Comparison of ENCODE assay signal across 1 cellular context in the genomic region with DNA sequence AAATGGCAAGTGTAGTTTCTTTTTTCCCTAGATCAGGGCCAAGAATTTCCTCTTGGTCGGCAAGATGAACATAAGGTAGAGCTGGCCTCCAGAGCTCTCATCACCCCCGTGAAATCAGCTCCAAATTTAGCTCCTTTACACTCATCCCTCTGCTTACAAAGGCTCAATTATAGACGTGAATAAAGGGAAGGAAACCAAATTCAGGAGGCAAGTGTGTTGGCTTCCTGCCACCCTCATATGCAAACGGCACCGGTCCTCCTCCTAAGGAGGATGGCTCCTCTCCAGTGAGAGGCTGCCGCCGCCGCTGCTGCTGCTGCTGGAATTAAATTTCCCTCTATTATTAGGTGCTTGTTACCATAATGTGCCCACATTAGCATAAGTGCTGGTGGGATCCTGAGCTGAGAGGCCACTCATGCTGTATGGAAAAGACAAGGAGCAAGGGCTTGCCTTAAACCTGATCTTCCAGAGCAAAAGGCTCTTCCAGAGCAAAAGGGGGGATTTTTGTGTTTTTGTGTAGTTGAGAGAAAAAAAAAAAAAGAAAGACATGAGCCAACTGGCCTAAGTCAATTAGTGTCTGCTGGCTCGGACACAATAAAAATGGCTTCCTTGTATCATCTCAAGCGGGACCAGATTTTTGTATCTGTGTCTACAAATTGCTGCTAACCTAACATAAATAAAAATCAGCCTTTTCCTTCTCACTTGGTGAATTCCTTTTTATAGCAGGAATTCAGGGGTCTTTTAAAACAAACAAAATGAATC.
TF ChIP-seq lines count a peak whose summit lies in the region.

No MANE protein-coding gene starts in this region.

TF ChIP-seq in IMR-90, 13 proteins besides CTCF, POLR2A, EP300 and RAD21 (continued from another document):
- TF ChIP-seq FOS (IDR thresholded peaks at IDR 0.05; ENCODE audit: low read depth, low read length): no peak
- TF ChIP-seq RCOR1 (IDR thresholded peaks at IDR 0.05; ENCODE audit: insufficient replicate concordance, low read length): no peak
- TF ChIP-seq CHD1 (IDR thresholded peaks at IDR 0.05; ENCODE audit: low read depth, low read length): no peak
- TF ChIP-seq MAFK (IDR thresholded peaks at IDR 0.05; ENCODE audit: low read depth, low read length): no peak
- no peak for TF ChIP-seq NFE2L2 (IDR thresholded peaks at IDR 0.05; ENCODE audit: low read depth, low read length)
- TF ChIP-seq CEBPB (IDR thresholded peaks at IDR 0.05; ENCODE audit: low read depth, low read length): no peak
- TF ChIP-seq SMC3 (IDR thresholded peaks at IDR 0.05; ENCODE audit: low read depth, low read length): no peak
- TF ChIP-seq, protein P1, sequence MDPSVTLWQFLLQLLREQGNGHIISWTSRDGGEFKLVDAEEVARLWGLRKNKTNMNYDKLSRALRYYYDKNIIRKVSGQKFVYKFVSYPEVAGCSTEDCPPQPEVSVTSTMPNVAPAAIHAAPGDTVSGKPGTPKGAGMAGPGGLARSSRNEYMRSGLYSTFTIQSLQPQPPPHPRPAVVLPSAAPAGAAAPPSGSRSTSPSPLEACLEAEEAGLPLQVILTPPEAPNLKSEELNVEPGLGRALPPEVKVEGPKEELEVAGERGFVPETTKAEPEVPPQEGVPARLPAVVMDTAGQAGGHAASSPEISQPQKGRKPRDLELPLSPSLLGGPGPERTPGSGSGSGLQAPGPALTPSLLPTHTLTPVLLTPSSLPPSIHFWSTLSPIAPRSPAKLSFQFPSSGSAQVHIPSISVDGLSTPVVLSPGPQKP (IDR thresholded peaks at IDR 0.05; ENCODE audit: borderline replicate concordance, low read depth, low read length): no peak
- TF ChIP-seq MAZ (IDR thresholded peaks at IDR 0.05; ENCODE audit: borderline replicate concordance, low read depth, low read length): no peak
- TF ChIP-seq MXI1 (IDR thresholded peaks at IDR 0.05; ENCODE audit: borderline replicate concordance, low read depth, low read length): no peak
